In the genomic region with DNA sequence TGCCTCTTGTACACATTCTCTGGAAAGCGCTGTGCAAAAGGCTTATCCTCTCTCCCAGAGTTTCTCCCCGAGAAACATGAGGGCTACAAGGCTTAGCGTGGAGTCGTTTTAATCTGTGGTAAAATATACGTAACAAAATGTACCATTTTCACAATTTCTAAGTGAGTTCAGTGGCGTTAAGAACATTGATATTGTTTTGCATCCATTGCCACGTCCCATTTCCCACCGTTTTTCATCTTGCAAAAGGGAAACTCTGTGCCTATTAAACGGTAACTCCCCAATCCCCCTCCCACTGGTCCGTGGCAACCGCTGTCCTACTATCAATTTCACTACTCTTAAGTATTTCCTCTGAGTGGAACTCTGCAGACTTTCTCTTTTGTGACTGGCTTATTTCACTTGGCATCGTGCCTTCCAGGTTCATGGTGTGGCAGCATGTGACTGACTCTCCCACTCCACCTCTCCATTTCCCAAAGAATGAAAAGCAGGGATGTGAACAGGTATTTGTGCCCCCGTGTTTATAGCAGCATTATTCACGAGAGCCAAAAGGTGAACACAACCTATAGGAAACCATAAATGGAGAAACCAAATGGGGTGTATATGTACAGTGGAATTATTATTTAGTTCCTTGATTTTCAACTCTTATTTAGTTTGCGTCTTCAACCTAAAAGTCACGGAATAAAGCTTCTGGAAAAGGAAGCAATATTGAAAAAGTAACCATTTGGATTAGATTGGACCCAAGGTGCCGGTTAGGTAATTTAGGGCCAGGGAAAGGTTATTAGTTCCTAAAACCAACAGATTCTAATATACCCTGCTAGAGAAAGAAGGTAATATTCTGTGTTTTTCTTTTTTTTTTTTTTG, we compare ENCODE assay signal across 8 cellular contexts. TPM values are rescaled to one million over a fixed set of nuclear protein-coding genes. Genes with fewer than 3 reads are reported as not detected.
DNase-seq lines count a peak whose midpoint lies in the region; ATAC-seq and TF ChIP-seq lines count a peak whose summit lies in the region.

No MANE protein-coding gene starts in this region.

- H3K9ac ChIP-seq in neural cell (ENCODE audit: low read length) = peak overlapping the region; percentile 98

- TF ChIP-seq RAD21 in neural cell (conservative IDR thresholded peaks at IDR 0.05) = no peak

- TF ChIP-seq CTCF in AG04449 (IDR thresholded peaks at IDR 0.05; ENCODE audit: insufficient read depth, low read length, missing control alignments) = no peak
- TF ChIP-seq CTCF in GM20000 (IDR thresholded peaks at IDR 0.05; ENCODE audit: extremely low read depth, missing control alignments) = no peak
- TF ChIP-seq CTCF in activated CD8-positive, alpha-beta T cell treated with anti-CD3 and anti-CD28 coated beads for 36 hours (IDR thresholded peaks at IDR 0.05) = no peak
- TF ChIP-seq CTCF in neural cell (IDR thresholded peaks at IDR 0.05; ENCODE audit: poor library complexity, severe bottlenecking) = no peak
- TF ChIP-seq CTCF in vagina (IDR thresholded peaks at IDR 0.05) = no peak

- TF ChIP-seq POLR2A in vagina (IDR thresholded peaks at IDR 0.05) = no peak

- H3K4me3 Mint-ChIP-seq in activated CD8-positive, alpha-beta T cell treated with anti-CD3 and anti-CD28 coated beads for 36 hours = peak overlapping the region; percentile 93

- H4K20me1 ChIP-seq in neural cell (ENCODE audit: insufficient read depth) = no peaks in the 10 kb centered on the region

- H3K4me1 Mint-ChIP-seq in activated CD8-positive, alpha-beta T cell treated with anti-CD3 and anti-CD28 coated beads for 36 hours (ENCODE audit: low read depth) = peaks cover 49% of the 10 kb centered on the region

- H3K4me3 ChIP-seq in AG04449 (ENCODE audit: low read depth, low read length) (peak overlapping the region; percentile 98), neural cell (ENCODE audit: low read length) (peak overlapping the region; percentile 87), vagina (peak overlapping the region; percentile 74 to 98)

- H3K36me3 Mint-ChIP-seq in activated CD8-positive, alpha-beta T cell treated with anti-CD3 and anti-CD28 coated beads for 36 hours (ENCODE audit: low read depth) = no peaks in the 10 kb centered on the region

- no peaks in the 10 kb centered on the region for H3K27me3 Mint-ChIP-seq in activated CD8-positive, alpha-beta T cell treated with anti-CD3 and anti-CD28 coated beads for 36 hours

- CTCF ChIA-PET in AG04449 (lab: Yijun Ruan, JAX) = interaction anchor here (0.6 to 1.0 kb wide), 2 partner anchors 13 to 251 kb away, joined by 3 to 5 read pairs; no protein-coding TSS in a partner anchor
- CTCF ChIA-PET in activated CD8-positive, alpha-beta T cell treated with anti-CD3 and anti-CD28 coated beads for 36 hours (lab: Charles Lee) = interaction anchor here (1.7 kb wide), 1 partner anchor 16 kb away, joined by 3 read pairs; no protein-coding TSS in a partner anchor

- peaks cover 6% of the 10 kb centered on the region for H3F3A ChIP-seq in neural cell (ENCODE audit: insufficient read depth, low read length, poor library complexity, severe bottlenecking)

- H3K27me3 ChIP-seq in neural cell (ENCODE audit: insufficient read depth, low read depth, low read length) (no peaks in the 10 kb centered on the region), vagina (no peaks in the 10 kb centered on the region)

- POLR2A ChIA-PET in AG04449 (lab: Yijun Ruan, JAX) = interaction anchor here (0.6 to 1.2 kb wide), 4 partner anchors 50 to 319 kb away, joined by 3 to 6 read pairs (median 3); no protein-coding TSS in a partner anchor
- POLR2A ChIA-PET in activated CD8-positive, alpha-beta T cell treated with anti-CD3 and anti-CD28 coated beads for 36 hours (lab: Charles Lee) = interaction anchor here (1.1 to 1.5 kb wide), 2 partner anchors 11 to 315 kb away, joined by 3 to 4 read pairs; no protein-coding TSS in a partner anchor

- no peaks in the 10 kb centered on the region for H3K36me3 ChIP-seq in neural cell (ENCODE audit: insufficient read depth, low read length)
- H3K36me3 ChIP-seq in vagina = no peaks in the 10 kb centered on the region

- no peaks in the 10 kb centered on the region for H3K9me3 ChIP-seq in neural cell (ENCODE audit: low read length)
- H3K9me3 ChIP-seq in vagina = no peaks in the 10 kb centered on the region

- peaks cover 38% of the 10 kb centered on the region for H3K4me1 ChIP-seq in vagina

- ATAC-seq in activated CD8-positive, alpha-beta T cell treated with anti-CD3 and anti-CD28 coated beads for 36 hours = no peak
- ATAC-seq in esophagus mucosa (peak; percentile 14), HG02981 (IDR thresholded peaks at IDR 0.05; ENCODE audit: unreplicated experiment) (no peak)

- peak overlapping the region; percentile 91 for H3K27ac ChIP-seq in neural cell (ENCODE audit: low read length)
- H3K27ac ChIP-seq in vagina = peak overlapping the region; percentile 99

- no peaks in the 10 kb centered on the region for H3K9me3 Mint-ChIP-seq in activated CD8-positive, alpha-beta T cell treated with anti-CD3 and anti-CD28 coated beads for 36 hours

- intact Hi-C loops in activated CD8-positive, alpha-beta T cell treated with anti-CD3 and anti-CD28 coated beads for 36 hours (cut with micrococcal nuclease) = no loop called here
- intact Hi-C loops in vagina (cut with DNase I) = no loop called here

- H3K27ac Mint-ChIP-seq in activated CD8-positive, alpha-beta T cell treated with anti-CD3 and anti-CD28 coated beads for 36 hours = peak overlapping the region; percentile 97

- no peaks in the 10 kb centered on the region for H3K9me2 ChIP-seq in neural cell (ENCODE audit: insufficient read depth, low read length)

- peak overlapping the region; percentile 41 for H2AFZ ChIP-seq in neural cell (ENCODE audit: low read depth, low read length)

- DNase-seq in AG04449 (ENCODE audit: low read depth, low spot score) = no peak
- DNase-seq in GM20000 (ENCODE audit: low spot score) = peak; percentile 44
- DNase-seq in NCI-H2227 treated with DMSO at 0.1 percent for 48 hours (lab: John Stamatoyannopoulos, UW) = peak; percentile 64
- DNase-seq in activated CD8-positive, alpha-beta T cell treated with anti-CD3 and anti-CD28 coated beads for 36 hours = peak; percentile 60
- no peak for DNase-seq in vagina (ENCODE audit: extremely low spot score in 2 of 2)

- peaks cover 30% of the 10 kb centered on the region for H3K79me2 ChIP-seq in neural cell (replicated peaks; ENCODE audit: insufficient read depth, low read length)

- H3K4me2 ChIP-seq in neural cell (ENCODE audit: low read length) = peak overlapping the region; percentile 70

- no peak for TF ChIP-seq EP300 in neural cell (conservative IDR thresholded peaks at IDR 0.05; ENCODE audit: poor library complexity, severe bottlenecking)

TF ChIP-seq in neural cell, 6 proteins besides CTCF, POLR2A, EP300 and RAD21:
- TF ChIP-seq EZH2 (IDR thresholded peaks at IDR 0.05; ENCODE audit: borderline replicate concordance, insufficient read depth, low read length, poor library complexity, severe bottlenecking) = no peak
- no peak for TF ChIP-seq TAF1 (IDR thresholded peaks at IDR 0.05; ENCODE audit: low read depth)
- no peak for TF ChIP-seq MXI1 (conservative IDR thresholded peaks at IDR 0.05; ENCODE audit: poor library complexity, severe bottlenecking)
- TF ChIP-seq POLR2AphosphoS5 (IDR thresholded peaks at IDR 0.05) = no peak
- no peak for TF ChIP-seq REST (IDR thresholded peaks at IDR 0.05; ENCODE audit: borderline replicate concordance)
- TF ChIP-seq SMC3 (conservative IDR thresholded peaks at IDR 0.05; ENCODE audit: poor library complexity) = no peak

RNA-seq across cellular contexts. Expression of gene USP32, which starts 1.1 kb away (rescaled TPM):
- total RNA-seq in activated CD8-positive, alpha-beta T cell treated with anti-CD3 and anti-CD28 coated beads for 36 hours = 10 to 100 TPM; 26.5 TPM
- total RNA-seq in esophagus mucosa (53.5 TPM), vagina (63.6 TPM)
- 25.7 and 27.7 TPM in 2 replicates for polyA plus RNA-seq in neural cell
- 121 and 133 TPM in 2 replicates for polyA minus RNA-seq in neural cell

RNA-seq across cellular contexts. Expression of gene CHCT1, which starts 29.2 kb away (rescaled TPM):
- not detected for total RNA-seq in activated CD8-positive, alpha-beta T cell treated with anti-CD3 and anti-CD28 coated beads for 36 hours
- total RNA-seq in esophagus mucosa = not detected
- polyA plus RNA-seq in neural cell = not detected in 2 replicates
- not detected in 2 replicates for polyA minus RNA-seq in neural cell
- not detected for total RNA-seq in vagina

Comparison
In these comparisons a context has a peak if more than half of its experiments do, and no peak if none do; other contexts are left out.
1. DNase-seq: peak in GM20000 (single experiment), NCI-H2227 treated with DMSO at 0.1 percent for 48 hours (single experiment) and activated CD8-positive, alpha-beta T cell treated with anti-CD3 and anti-CD28 coated beads for 36 hours (single experiment); none in AG04449 (single experiment) and vagina (0 of 2).
2. Peak in every context shown above with its lines, with median percentiles within 50 percentile points of each other: H3K4me3 ChIP-seq.